ENCODE assay signal across 8 cellular contexts in genomic region chr3:151282921-151283320, GRCh38.
DNase-seq lines count a peak whose midpoint lies in the region; ATAC-seq lines count a peak whose summit lies in the region.

No MANE protein-coding gene starts in this region.

- ATAC-seq in HG02798 (IDR thresholded peaks at IDR 0.05; ENCODE audit: poor library complexity, unreplicated experiment) (peak; percentile 60), GM21619 (IDR thresholded peaks at IDR 0.05; ENCODE audit: unreplicated experiment) (no peak)
- ATAC-seq in stimulated activated naive B cell treated with anti-CD40 and anti-IgM and Interleukin-4, amounts not matched to agents 10 μg/mL and 1 μg/mL and 100 μg/mL, for 72 hours (replicated peaks): peak; percentile 26 to 46

- H3K9me3 Mint-ChIP-seq in stimulated activated naive B cell treated with anti-CD40 and anti-IgM and Interleukin-4, amounts not matched to agents 10 μg/mL and 1 μg/mL and 100 μg/mL, for 72 hours: no peaks in the 10 kb centered on the region

- DNase-seq in NCI-H1092 treated with DMSO at 0.1 percent for 48 hours (lab: John Stamatoyannopoulos, UW) (peak; percentile 54), NCI-H1092 (lab: John Stamatoyannopoulos, UW) (no peak), NCI-H748 treated with DMSO at 0.1 percent for 48 hours (lab: John Stamatoyannopoulos, UW) (peak; percentile 49), astrocyte of the hippocampus (ENCODE audit: low read depth, low spot score) (peak; percentile 70), iPS-NIHi11 (ENCODE audit: low spot score) (peak; percentile 51)
- DNase-seq in stimulated activated naive B cell treated with anti-CD40 and anti-IgM and Interleukin-4, amounts not matched to agents 10 μg/mL and 1 μg/mL and 100 μg/mL, for 72 hours: no peak

- H3K27ac Mint-ChIP-seq in stimulated activated naive B cell treated with anti-CD40 and anti-IgM and Interleukin-4, amounts not matched to agents 10 μg/mL and 1 μg/mL and 100 μg/mL, for 72 hours: no peak overlapping the region

- peaks cover 24 to 40% of the 10 kb centered on the region in 2 donors for H3K4me1 Mint-ChIP-seq in stimulated activated naive B cell treated with anti-CD40 and anti-IgM and Interleukin-4, amounts not matched to agents 10 μg/mL and 1 μg/mL and 100 μg/mL, for 72 hours

- no peak overlapping the region for H3K4me3 Mint-ChIP-seq in stimulated activated naive B cell treated with anti-CD40 and anti-IgM and Interleukin-4, amounts not matched to agents 10 μg/mL and 1 μg/mL and 100 μg/mL, for 72 hours

- no peaks in the 10 kb centered on the region for H3K27me3 Mint-ChIP-seq in stimulated activated naive B cell treated with anti-CD40 and anti-IgM and Interleukin-4, amounts not matched to agents 10 μg/mL and 1 μg/mL and 100 μg/mL, for 72 hours

- H3K36me3 Mint-ChIP-seq in stimulated activated naive B cell treated with anti-CD40 and anti-IgM and Interleukin-4, amounts not matched to agents 10 μg/mL and 1 μg/mL and 100 μg/mL, for 72 hours: no peaks in the 10 kb centered on the region

Comparison
In these comparisons a context has a peak if more than half of its experiments do, and no peak if none do; other contexts are left out.
1. DNase-seq: peak in NCI-H1092 treated with DMSO at 0.1 percent for 48 hours (single experiment), NCI-H748 treated with DMSO at 0.1 percent for 48 hours (single experiment), astrocyte of the hippocampus (single experiment) and iPS-NIHi11 (single experiment); none in NCI-H1092 (single experiment) and stimulated activated naive B cell treated with anti-CD40 and anti-IgM and Interleukin-4, amounts not matched to agents 10 μg/mL and 1 μg/mL and 100 μg/mL, for 72 hours (single experiment).